7 cellular contexts compared by ENCODE assay signal in the genomic region with DNA sequence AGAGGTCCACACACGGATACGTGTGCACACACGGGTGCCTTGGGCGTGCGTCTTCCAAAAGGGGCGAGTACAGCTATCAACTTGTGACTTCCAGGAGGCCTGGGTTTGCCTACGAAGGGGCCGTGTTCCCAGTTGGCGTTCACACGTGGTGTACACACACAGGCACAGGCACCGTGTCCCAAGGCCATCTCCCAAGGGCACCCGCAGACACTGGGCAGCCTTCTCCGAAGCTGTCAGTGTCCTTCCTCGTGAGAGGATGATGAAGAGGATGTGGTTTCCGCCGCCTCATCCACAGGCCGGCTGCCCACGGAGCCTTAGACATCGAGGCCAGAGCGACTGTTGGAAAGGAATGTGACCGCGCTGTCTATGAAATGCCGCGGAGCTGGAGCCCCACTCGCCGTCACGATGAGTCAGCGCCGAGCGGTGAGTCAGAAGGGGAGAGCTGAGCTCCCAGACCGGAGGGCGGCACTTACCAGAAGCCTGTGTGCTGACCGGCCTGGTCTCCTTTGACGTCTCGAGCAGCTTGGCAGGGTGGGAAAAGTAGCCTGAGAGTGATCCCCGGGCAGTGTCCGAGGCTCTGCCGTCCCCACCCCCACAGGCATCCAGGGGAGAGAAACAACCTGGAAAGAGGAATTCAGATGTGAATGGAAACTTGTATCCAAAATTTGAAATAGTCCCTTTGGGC.
A peak's percentile ranks its signal among the peaks of the same experiment; 100 is the strongest.
DNase-seq lines count a peak whose midpoint lies in the region; ATAC-seq and TF ChIP-seq lines count a peak whose summit lies in the region.

No MANE protein-coding gene starts in this region.

- peaks cover 7 to 9% of the 10 kb centered on the region in 2 donors for H3K27me3 Mint-ChIP-seq in natural killer cell treated with Interleukin-12 subunit alpha and Interleukin-12 subunit beta and Interleukin-15 and Interleukin-18, amount 100 ng/mL, for 72 hours

- H3K27ac ChIP-seq in HUES64 (ENCODE audit: low read depth, low read length) (no peak overlapping the region), stomach (peak overlapping the region; percentile 69 to 95 (median 91))

- H3K36me3 ChIP-seq in HUES64 (ENCODE audit: insufficient read depth, low read length) (no peaks in the 10 kb centered on the region), stomach (no peaks in the 10 kb centered on the region)

- TF ChIP-seq CTCF in stomach (IDR thresholded peaks at IDR 0.05) = no peak

- TF ChIP-seq POLR2A in stomach (IDR thresholded peaks at IDR 0.05) = no peak

- peak overlapping the region; percentile 50; the same call in 1 of the 2 replicates for H3K9ac ChIP-seq in HUES64 (ENCODE audit: low read depth, low read length)

- 44% methylated on average over 38 of the region's 38 CpGs for WGBS in HUES64
- WGBS in stomach, 5 donors = 18 to 46% (median 41%) methylated on average over 38 of the region's 38 CpGs

- TF ChIP-seq EP300 in stomach (IDR thresholded peaks at IDR 0.05) = peak; percentile 76

- H3K4me1 Mint-ChIP-seq in natural killer cell treated with Interleukin-12 subunit alpha and Interleukin-12 subunit beta and Interleukin-15 and Interleukin-18, amount 100 ng/mL, for 72 hours (ENCODE audit: low read depth in 2 of 2) = peaks cover 14 to 21% of the 10 kb centered on the region in 2 donors

- intact Hi-C loops in stomach (cut with DNase I; ENCODE audit: low total_unique reads) = no loop called here

- ATAC-seq in natural killer cell treated with Interleukin-12 subunit alpha and Interleukin-12 subunit beta and Interleukin-15 and Interleukin-18, amount 100 ng/mL, for 72 hours = peak; percentile 86 to 87
- no peak for ATAC-seq in GM18909 (IDR thresholded peaks at IDR 0.05; ENCODE audit: poor library complexity, unreplicated experiment)

- peaks cover 7% of the 10 kb centered on the region for H3K9me3 Mint-ChIP-seq in natural killer cell treated with Interleukin-12 subunit alpha and Interleukin-12 subunit beta and Interleukin-15 and Interleukin-18, amount 100 ng/mL, for 72 hours

- H3K27ac Mint-ChIP-seq in natural killer cell treated with Interleukin-12 subunit alpha and Interleukin-12 subunit beta and Interleukin-15 and Interleukin-18, amount 100 ng/mL, for 72 hours = no peak overlapping the region

- H3K9me3 ChIP-seq in HUES64 (ENCODE audit: insufficient read depth, low read depth, low read length) = no peaks in the 10 kb centered on the region
- H3K9me3 ChIP-seq in stomach = no peaks in the 10 kb centered on the region

- H3K27me3 ChIP-seq in HUES64 (ENCODE audit: insufficient read depth, low read length) (peaks cover 39% of the 10 kb centered on the region), stomach (peaks cover 0 to 7% (median 0%) of the 10 kb centered on the region in 3 donors)

- H3K4me1 ChIP-seq in HUES64 (ENCODE audit: insufficient read depth, low read length) (peaks cover 35% of the 10 kb centered on the region), stomach (peaks cover 21 to 46% (median 34%) of the 10 kb centered on the region in 4 donors)

- DNase-seq in activated CD8-positive, alpha-beta memory T cell treated with anti-CD3 and anti-CD28 coated beads for 4 hours (ENCODE audit: low read depth in 2 of 2) = peak; percentile 7 to 28
- peak; percentile 98 for DNase-seq in fibroblast of gingiva (ENCODE audit: low read depth)
- peak; percentile 75 for DNase-seq in natural killer cell treated with Interleukin-12 subunit alpha and Interleukin-12 subunit beta and Interleukin-15 and Interleukin-18, amount 100 ng/mL, for 72 hours (ENCODE audit: low spot score)
- peak; percentile 88 for DNase-seq in stomach
- no peak for DNase-seq in NCI-H1105 treated with DMSO at 0.1 percent for 48 hours (lab: John Stamatoyannopoulos, UW)

- no peak overlapping the region for H3K4me3 Mint-ChIP-seq in natural killer cell treated with Interleukin-12 subunit alpha and Interleukin-12 subunit beta and Interleukin-15 and Interleukin-18, amount 100 ng/mL, for 72 hours

- no peak overlapping the region for H3K4me3 ChIP-seq in HUES64 (ENCODE audit: low read length)
- peak overlapping the region in 1 of 4 donors; percentile 1 for H3K4me3 ChIP-seq in stomach

- H3K36me3 Mint-ChIP-seq in natural killer cell treated with Interleukin-12 subunit alpha and Interleukin-12 subunit beta and Interleukin-15 and Interleukin-18, amount 100 ng/mL, for 72 hours = peaks cover 7% of the 10 kb centered on the region
